In genomic region chr11:134275534-134276395, GRCh38 we compare ENCODE assay signal across 1 cellular context.
TF ChIP-seq lines count a peak whose summit lies in the region.

TSS of gene GLB1L3 (plus strand) at chr11:134276379. CDS start at chr11:134276741, 362 bp downstream.

TF ChIP-seq in H1, 55 proteins besides CTCF, POLR2A, EP300 and RAD21:
- TF ChIP-seq BACH1 (IDR thresholded peaks at IDR 0.05; ENCODE audit: low read length) (peak; percentile 74), NRF1 (IDR thresholded peaks at IDR 0.05; ENCODE audit: low read depth, low read length) (no peak), EZH2 (IDR thresholded peaks at IDR 0.05; ENCODE audit: low read depth, low read length, severe bottlenecking) (no peak), RXRA (IDR thresholded peaks at IDR 0.05; ENCODE audit: insufficient read depth, low read depth, low read length) (no peak), TEAD4 (IDR thresholded peaks at IDR 0.05; ENCODE audit: low read depth, low read length) (no peak), SIN3A (conservative IDR thresholded peaks at IDR 0.05 in 1 of 2, IDR thresholded peaks at IDR 0.05 in 1 of 2; ENCODE audit: low read depth in 1 of 2, low read length in 2 of 2) (0 out of 4 replicates have a peak, but pooled peaks have one; percentile 14 to 37), SP4 (IDR thresholded peaks at IDR 0.05; ENCODE audit: low read length) (no peak), CREB1 (IDR thresholded peaks at IDR 0.05) (0 out of 2 replicates have a peak, but pooled peaks have one; percentile 7), RBBP5 (IDR thresholded peaks at IDR 0.05; ENCODE audit: borderline replicate concordance, low read depth, low read length) (peak; percentile 92), EGR1 (IDR thresholded peaks at IDR 0.05; ENCODE audit: borderline replicate concordance, low read depth, low read length) (no peak), KDM5A (IDR thresholded peaks at IDR 0.05; ENCODE audit: low read length) (no peak), ASH2L (IDR thresholded peaks at IDR 0.05; ENCODE audit: low read length) (peak; percentile 90), KDM1A (IDR thresholded peaks at IDR 0.05; ENCODE audit: borderline replicate concordance, low read length) (no peak), JUND (IDR thresholded peaks at IDR 0.05; ENCODE audit: low read length) (no peak), CHD2 (IDR thresholded peaks at IDR 0.05; ENCODE audit: low read length) (no peak), MAX (IDR thresholded peaks at IDR 0.05) (peak; percentile 21; the same call in 1 of the 2 replicates), CBX5 (IDR thresholded peaks at IDR 0.05; ENCODE audit: low read depth, low read length) (no peak), JUN (IDR thresholded peaks at IDR 0.05; ENCODE audit: low read depth, low read length) (no peak), RNF2 (IDR thresholded peaks at IDR 0.05; ENCODE audit: borderline replicate concordance, low read depth, low read length, missing control alignments, poor library complexity, severe bottlenecking) (no peak), TBP (IDR thresholded peaks at IDR 0.05; ENCODE audit: low read depth, low read length) (peak; percentile 37; the same call in 1 of the 2 replicates), CHD7 (IDR thresholded peaks at IDR 0.05; ENCODE audit: insufficient replicate concordance, low read length) (no peak), BRCA1 (IDR thresholded peaks at IDR 0.05; ENCODE audit: low read depth, low read length) (no peak), SUZ12 (IDR thresholded peaks at IDR 0.05; ENCODE audit: low read length) (peak; percentile 49; the same call in 1 of the 2 replicates), TAF7 (optimal IDR thresholded peaks at IDR 0.05; ENCODE audit: borderline replicate concordance, low read depth, low read length) (peak; percentile 61), PHF8 (conservative IDR thresholded peaks at IDR 0.05; ENCODE audit: low read depth, low read length) (0 out of 2 replicates have a peak, but pooled peaks have one; percentile 22), RFX5 (IDR thresholded peaks at IDR 0.05; ENCODE audit: borderline replicate concordance, low read depth, low read length) (no peak), YY1 (IDR thresholded peaks at IDR 0.05; ENCODE audit: low read depth, low read length) (no peak), HDAC6 (IDR thresholded peaks at IDR 0.05; ENCODE audit: low read depth, low read length) (no peak)
